Comparison of ENCODE assay signal across 11 cellular contexts in the genomic region with DNA sequence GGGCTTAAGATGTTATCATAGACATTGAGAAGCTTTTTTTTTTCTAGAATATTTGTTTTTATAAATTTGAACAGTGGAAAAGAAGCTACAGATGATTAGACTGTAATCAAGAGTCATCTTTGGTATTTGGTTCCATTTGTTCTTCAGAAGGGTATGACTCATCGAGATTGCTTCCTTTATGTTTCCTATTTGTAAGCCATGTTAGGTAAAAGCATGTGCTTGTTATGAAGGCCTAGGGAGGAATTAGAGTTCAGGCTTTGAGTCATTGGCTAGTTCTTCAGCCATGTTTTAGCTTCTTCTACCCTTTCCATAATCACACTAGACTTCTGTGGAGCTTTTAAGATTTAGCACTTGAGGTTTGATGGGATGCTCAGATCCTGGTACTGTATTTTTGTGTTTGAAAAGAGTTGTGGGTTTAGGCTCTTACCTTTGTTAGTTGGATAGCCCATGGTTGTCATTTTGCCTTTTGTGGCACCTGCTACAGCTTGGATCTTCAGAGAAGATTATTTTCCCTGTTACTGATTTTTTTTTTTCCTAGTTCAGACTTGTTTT. TPM values are rescaled to one million over a fixed set of nuclear protein-coding genes. Genes with fewer than 3 reads are reported as not detected.
DNase-seq lines count a peak whose midpoint lies in the region; ATAC-seq and TF ChIP-seq lines count a peak whose summit lies in the region.
"Had no signal": no experiment of that assay in that cellular context is flagged by ENCODE, and none has a peak within 500 bp of the region (broad histone marks: within the 10 kb centered on the region; RNA-seq: fewer than 3 reads in every experiment).

No MANE protein-coding gene starts in this region.

- TF ChIP-seq POLR2A in heart left ventricle (IDR thresholded peaks at IDR 0.05) = no peak

- DNase-seq in EH (ENCODE audit: low read depth) (peak; percentile 90), M059J (ENCODE audit: low read depth) (peak; percentile 88), colonic mucosa (no peak), pulmonary artery endothelial cell (ENCODE audit: low read depth, low spot score) (peak; percentile 65), heart left ventricle (no peak), NCI-H748 (lab: John Stamatoyannopoulos, UW; ENCODE audit: unreplicated experiment) (no peak)
- DNase-seq in stimulated activated CD4-positive, alpha-beta T cell treated with anti-CD3 and anti-CD28 coated beads, Interleukin-2, amount 100 ng/mL, for 24 hours = no peak
- DNase-seq: dorsolateral prefrontal cortex, NCI-H1092 treated with DMSO at 0.1 percent for 48 hours had no signal

- ATAC-seq in GM19397 (IDR thresholded peaks at IDR 0.05; ENCODE audit: unreplicated experiment) (no peak), heart left ventricle (no peak)
- ATAC-seq: GM12878 had no signal

- H3K4me3 ChIP-seq in colonic mucosa (no peak overlapping the region), heart left ventricle (no peak overlapping the region)
- H3K4me3 ChIP-seq: dorsolateral prefrontal cortex, GM12878 had no signal

- TF ChIP-seq CTCF in colonic mucosa (IDR thresholded peaks at IDR 0.05) (no peak), heart left ventricle (IDR thresholded peaks at IDR 0.05) (no peak)

- no peaks in the 10 kb centered on the region for H3K9me3 ChIP-seq in colonic mucosa
- H3K9me3 ChIP-seq in heart left ventricle = no peaks in the 10 kb centered on the region

- no peak overlapping the region for H3K9ac ChIP-seq in colonic mucosa (ENCODE audit: low read depth in 2 of 2, low read length in 2 of 2)

- no peaks in the 10 kb centered on the region for H3K36me3 ChIP-seq in colonic mucosa
- H3K36me3 ChIP-seq in heart left ventricle = peaks cover 0 to 63% (median 46%) of the 10 kb centered on the region in 9 donors

- H3K27me3 ChIP-seq in colonic mucosa (no peaks in the 10 kb centered on the region), heart left ventricle (no peaks in the 10 kb centered on the region)
- H3K27me3 ChIP-seq: dorsolateral prefrontal cortex had no signal

- no peaks in the 10 kb centered on the region for H3K4me1 ChIP-seq in colonic mucosa
- peaks cover 0 to 11% (median 0%) of the 10 kb centered on the region in 12 donors for H3K4me1 ChIP-seq in heart left ventricle

- H3K27ac ChIP-seq in colonic mucosa (peak overlapping the region; percentile 17), heart left ventricle (peak overlapping the region in 2 of 12 donors; percentile 35 to 74)

- intact Hi-C loops in colonic mucosa (cut with DNase I) (loop anchor here (10.0 kb wide), 1 partner anchor 88 kb away; no protein-coding TSS in a partner anchor), heart left ventricle (cut with DNase I) (loop anchor here in 5 of 10 donors (5.0 kb wide), 2 partner anchors 86 to 91 kb away; no protein-coding TSS in a partner anchor)

- 62 to 74% (median 68%) methylated on average over 1 of the region's 1 CpG for WGBS in heart left ventricle, 4 donors

RNA-seq across cellular contexts. Expression of a gene that starts 44.3 kb away (rescaled TPM):
- total RNA-seq in M059J (2014; rRNA removed; shearing (Covaris generic)) = 26.9 and 37.4 TPM in 2 replicates
- total RNA-seq in colonic mucosa (10 to 100 TPM; 20.0 to 33.9 TPM), pulmonary artery endothelial cell (11.7 and 16.6 TPM in 2 replicates), heart left ventricle (10 to 100 TPM in 2 of 9 donors, 1 to 10 TPM in 7; 4.4 to 14.7 (median 6.5) TPM)
- polyA plus RNA-seq in heart left ventricle = 10 to 100 TPM in 1 of 2 donors, 1 to 10 TPM in 1; 2.8 to 10.4 TPM

Comparison
In these comparisons a context has a peak if more than half of its experiments do, and no peak if none do; other contexts are left out.
1. DNase-seq: peak in EH (single experiment), M059J (single experiment) and pulmonary artery endothelial cell (single experiment); none in colonic mucosa (single experiment), heart left ventricle (0 of 5), stimulated activated CD4-positive, alpha-beta T cell treated with anti-CD3 and anti-CD28 coated beads, Interleukin-2, amount 100 ng/mL, for 24 hours (0 of 2) and NCI-H748 (single experiment).